8 cellular contexts compared by ENCODE assay signal in the genomic region with DNA sequence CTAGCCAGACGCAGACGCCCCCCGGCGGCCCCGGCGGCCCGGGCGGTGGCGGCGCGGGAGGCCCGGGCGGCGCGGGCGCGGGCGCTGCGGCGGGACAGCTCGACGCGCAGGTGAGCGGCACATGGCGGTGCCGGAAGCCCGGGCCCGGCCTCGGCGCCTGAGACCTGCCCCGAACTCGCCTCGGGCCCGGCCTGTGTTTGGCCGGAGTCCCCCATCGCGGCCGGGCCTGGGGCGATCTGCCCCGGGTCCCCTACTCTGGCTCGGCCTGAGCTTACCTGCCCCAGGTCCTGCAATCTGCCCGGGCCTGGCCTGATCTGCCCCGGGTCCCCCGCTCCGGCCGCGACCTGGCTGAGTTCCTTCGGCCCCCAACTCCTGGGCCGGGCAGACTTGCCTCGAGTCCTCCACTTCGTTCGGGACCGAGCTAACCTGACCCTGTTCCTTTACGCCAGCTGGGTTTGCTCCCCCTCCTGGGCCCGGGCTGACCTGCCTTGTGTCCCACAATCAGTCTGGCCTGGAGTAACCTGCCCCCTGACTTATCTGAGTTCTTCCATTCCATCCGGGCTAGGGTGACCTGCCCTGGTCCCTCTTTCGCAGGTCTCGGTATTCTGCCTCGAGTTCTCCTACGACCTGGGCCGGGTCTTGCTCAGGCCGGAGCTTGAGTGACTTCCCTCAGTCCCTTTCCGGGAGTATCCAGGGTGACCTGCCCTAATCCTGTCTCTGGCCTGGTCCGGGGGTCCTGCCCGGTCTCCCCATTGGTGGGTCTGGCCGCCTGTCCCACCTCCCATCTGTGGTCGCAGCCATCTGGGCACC. TPM values are rescaled to one million over a fixed set of nuclear protein-coding genes. Genes with fewer than 3 reads are reported as not detected.
A peak's percentile ranks its signal among the peaks of the same experiment; 100 is the strongest.
DNase-seq lines count a peak whose midpoint lies in the region; ATAC-seq and TF ChIP-seq lines count a peak whose summit lies in the region.

No MANE protein-coding gene starts in this region.

- peaks cover 6% of the 10 kb centered on the region; the same call in 1 of the 2 replicates for H3K4me1 ChIP-seq in Panc1 (ENCODE audit: control insufficient read depth, insufficient read depth, low read length)
- H3K4me1 ChIP-seq in liver (ENCODE audit: control insufficient read depth in 4 of 4, insufficient read depth in 4 of 4, low read length in 3 of 4): peaks cover 12 to 42% (median 27%) of the 10 kb centered on the region in 4 donors

- POLR2A ChIA-PET in Panc1 (lab: Charles Lee): no interaction called here

- H3K36me3 Mint-ChIP-seq in central memory CD8-positive, alpha-beta T cell (ENCODE audit: insufficient read depth): peaks cover 31% of the 10 kb centered on the region

- H3K9me3 Mint-ChIP-seq in central memory CD8-positive, alpha-beta T cell: no peaks in the 10 kb centered on the region

- in situ Hi-C loops in Panc1 (cut with HindIII; ENCODE audit: low pct_unique_long_range_greater_than_20kb, low sequenced_read_pairs): no loop called here

- peak overlapping the region; percentile 63 to 97 for H3K9ac ChIP-seq in liver (ENCODE audit: low read depth in 1 of 2, low read length in 2 of 2)

- no peak for TF ChIP-seq RAD21 in liver (IDR thresholded peaks at IDR 0.05)

- intact Hi-C loops in Right ventricle myocardium inferior (cut with DNase I): no loop called here
- intact Hi-C loops in cardiac septum (cut with DNase I): loop anchor here (5.0 kb wide), 1 partner anchor 150 kb away; the partner anchor contains the start of gene CRTC1
- intact Hi-C loops in Panc1 (cut with micrococcal nuclease; ENCODE audit: unreplicated experiment): no loop called here

- no TSS peak for BruUV-seq in Panc1 (replicated peaks; lab: Mats Ljungman, UMichigan)

- ATAC-seq in Right ventricle myocardium inferior (peak; percentile 20), HG02884 (IDR thresholded peaks at IDR 0.05; ENCODE audit: unreplicated experiment) (peak; percentile 31), Panc1 (peak; percentile 62)
- peak; percentile 48 for ATAC-seq in central memory CD8-positive, alpha-beta T cell (replicated peaks; ENCODE audit: extremely low read depth, poor library complexity, severe bottlenecking)

- H3K4me3 ChIP-seq in Panc1 (ENCODE audit: low read depth in 2 of 2, low read length in 2 of 2) (peak overlapping the region; percentile 76 to 83), liver (ENCODE audit: low read depth in 1 of 3, low read length in 3 of 3) (peak overlapping the region; percentile 91 to 97 (median 91))

- H3K27ac ChIP-seq in Panc1 (ENCODE audit: low read length) (peak overlapping the region; percentile 41), liver (ENCODE audit: low read depth in 1 of 2, low read length in 2 of 2) (peak overlapping the region; percentile 84 to 90), substantia nigra (ENCODE audit: low read depth, low read length, poor library complexity, severe bottlenecking) (peak overlapping the region; percentile 54)

- peaks cover 7% of the 10 kb centered on the region for H3K27me3 Mint-ChIP-seq in central memory CD8-positive, alpha-beta T cell

- CTCF ChIA-PET in Panc1 (lab: Charles Lee): interaction anchor here (0.6 kb wide), 2 partner anchors 55 to 444 kb away, joined by 3 to 10 read pairs; no protein-coding TSS in a partner anchor

- DNase-seq in Right ventricle myocardium inferior (ENCODE audit: missing footprints) (no peak), cardiac septum (ENCODE audit: low spot score) (no peak), Panc1 (ENCODE audit: low read depth, low spot score) (no peak), substantia nigra (lab: John Stamatoyannopoulos, UW) (no peak), GDM1 (lab: John Stamatoyannopoulos, UW) (no peak)
- DNase-seq in central memory CD8-positive, alpha-beta T cell (ENCODE audit: low spot score in 2 of 2): no peak

- H3K27me3 ChIP-seq in Panc1 (ENCODE audit: control insufficient read depth, insufficient read depth, low read length) (no peaks in the 10 kb centered on the region), liver (ENCODE audit: control insufficient read depth in 4 of 4, insufficient read depth in 4 of 4, low read length in 3 of 4) (no peaks in the 10 kb centered on the region)

- TF ChIP-seq CTCF in Panc1 (IDR thresholded peaks at IDR 0.05): no peak; the same call in 1 of the 2 replicates
- TF ChIP-seq CTCF in liver (IDR thresholded peaks at IDR 0.05; ENCODE audit: low read depth, low read length, missing input control): no peak

- under 1% methylated on average over 67 of the region's 67 CpGs for WGBS in liver

- peaks cover 45% of the 10 kb centered on the region for H3K4me1 Mint-ChIP-seq in central memory CD8-positive, alpha-beta T cell

- H3K9me3 ChIP-seq in Panc1 (ENCODE audit: control insufficient read depth, insufficient read depth, low read depth, low read length): no peaks in the 10 kb centered on the region
- H3K9me3 ChIP-seq in liver (ENCODE audit: control insufficient read depth in 4 of 4, low read length in 3 of 4): no peaks in the 10 kb centered on the region

- H3K4me3 Mint-ChIP-seq in central memory CD8-positive, alpha-beta T cell: peak overlapping the region; percentile 95

- H3K27ac Mint-ChIP-seq in central memory CD8-positive, alpha-beta T cell (ENCODE audit: low read depth): peak overlapping the region; percentile 90

- H3K36me3 ChIP-seq in Panc1 (ENCODE audit: control insufficient read depth, insufficient read depth, low read length) (peaks cover 3% of the 10 kb centered on the region; the same call in 1 of the 2 replicates), liver (ENCODE audit: control insufficient read depth in 4 of 4, insufficient read depth in 3 of 4, low read depth in 1 of 4, low read length in 3 of 4) (peaks cover 0 to 3% (median 0%) of the 10 kb centered on the region in 4 donors)

TF ChIP-seq in liver, 16 proteins besides CTCF, POLR2A, EP300 and RAD21:
- no peak for TF ChIP-seq EGR1 (IDR thresholded peaks at IDR 0.05; ENCODE audit: low read depth in 2 of 2)
- TF ChIP-seq MAX (IDR thresholded peaks at IDR 0.05): no peak
- TF ChIP-seq REST (IDR thresholded peaks at IDR 0.05): no peak
- peak in 1 of 2 donors; percentile 69 for TF ChIP-seq RXRA (IDR thresholded peaks at IDR 0.05)

RNA-seq across cellular contexts. Expression of gene UPF1, which starts 0.8 kb away (rescaled TPM):
- total RNA-seq in Right ventricle myocardium inferior: 37.0 TPM
- 40.2 TPM for total RNA-seq in cardiac septum
- 62.2 TPM for total RNA-seq in Panc1 (2021; ENCODE audit: unreplicated experiment)
- polyA plus RNA-seq in Panc1 (2012; ENCODE audit: insufficient read length): 53.7 TPM
- total RNA-seq in liver: 10 to 100 TPM; 45.1 to 51.0 TPM
- polyA plus RNA-seq in liver: 10 to 100 TPM in 1 of 2 donors, 1 to 10 TPM in 1; 5.7 to 25.4 TPM

RNA-seq across cellular contexts. Expression of gene COMP, which starts 41.4 kb away (rescaled TPM):
- total RNA-seq in Right ventricle myocardium inferior: not detected
- total RNA-seq in cardiac septum: 31.8 TPM
- total RNA-seq in Panc1 (2021; ENCODE audit: unreplicated experiment): 0.69 TPM
- 0.80 TPM for polyA plus RNA-seq in Panc1 (2012; ENCODE audit: insufficient read length)
- under 1 TPM in 1 of 2 donors, not detected in 1; 0.17 TPM for total RNA-seq in liver
- polyA plus RNA-seq in liver: under 1 TPM in 1 of 2 donors, not detected in 1; 0.03 TPM

Comparison
In these comparisons a context has a peak if more than half of its experiments do, and no peak if none do; other contexts are left out.
1. RNA of gene COMP, which starts 41.4 kb away (total RNA-seq): 31.8 TPM in cardiac septum (single experiment); 0.69 TPM in Panc1 (single experiment), 0.17 TPM in liver and not detected in Right ventricle myocardium inferior (single experiment); every median in the first group is over 10 times any median in the second.
2. Peak in every context shown above with its lines, with median percentiles within 50 percentile points of each other: ATAC-seq and H3K27ac ChIP-seq.